Comparison of ENCODE assay signal across 21 cellular contexts in genomic region chr15:77749998-77750540, GRCh38.
"Had no signal": no experiment of that assay in that cellular context is flagged by ENCODE, and none has a peak within 500 bp of the region (broad histone marks: within the 10 kb centered on the region; RNA-seq: fewer than 3 reads in every experiment).

No MANE protein-coding gene starts in this region.

- H3K4me3 ChIP-seq: SJCRH30 had no signal

- H3K27ac ChIP-seq: KMS-11, RWPE1, SJCRH30 had no signal

- H3K4me2 ChIP-seq: KMS-11 had no signal

- H3K9me3 ChIP-seq: SJCRH30 had no signal

- ATAC-seq: HepG2, Panc1, SK-N-SH treated with all-trans-retinoic acid at 6 μM for 48 hours had no signal

- H3K4me1 ChIP-seq: SJCRH30 had no signal

- DNase-seq: IMR-90, Kasumi-1, MM.1S, NCI-H1092 treated with DMSO at 0.1 percent for 48 hours, NCI-H1436, NCI-H2029, NCI-H2081 treated with DMSO at 0.1 percent for 48 hours, NCI-H2171, NCI-H226, NCI-H446, NCI-H510A, NCI-H524 treated with DMSO at 0.1 percent for 48 hours, NCI-H774, SHP77 treated with DMSO at 0.1 percent for 48 hours, SJCRH30, T-helper 1 cell had no signal

- H3K36me3 ChIP-seq: SJCRH30 had no signal

- H3K27me3 ChIP-seq: SJCRH30 had no signal
